8 cellular contexts compared by ENCODE assay signal in genomic region chr1:206001476-206001888, GRCh38. TPM values are rescaled to one million over a fixed set of nuclear protein-coding genes. Genes with fewer than 3 reads are reported as not detected.
A peak's percentile ranks its signal among the peaks of the same experiment; 100 is the strongest.
DNase-seq lines count a peak whose midpoint lies in the region; ATAC-seq and TF ChIP-seq lines count a peak whose summit lies in the region.

No MANE protein-coding gene starts in this region.

- no peaks in the 10 kb centered on the region for H3K36me3 ChIP-seq in liver (ENCODE audit: control insufficient read depth in 4 of 4, insufficient read depth in 3 of 4, low read depth in 1 of 4, low read length in 3 of 4)

- peak; percentile 95 for DNase-seq in CD1c-positive myeloid dendritic cell (ENCODE audit: extremely low spot score)
- DNase-seq in NOMO-1 treated with DMSO at 0.1 percent for 48 hours (lab: John Stamatoyannopoulos, UW; ENCODE audit: unreplicated experiment) = peak; percentile 83
- DNase-seq in MCF 10A (ENCODE audit: unreplicated experiment) = peak; percentile 99
- DNase-seq in retina = no peak

- peak overlapping the region; percentile 69 for H3K4me3 Mint-ChIP-seq in MCF 10A (ENCODE audit: unreplicated experiment)

- H3K9me3 ChIP-seq in liver (ENCODE audit: control insufficient read depth in 4 of 4, low read length in 3 of 4) = no peaks in the 10 kb centered on the region

- no peak for ATAC-seq in GM18502 (IDR thresholded peaks at IDR 0.05; ENCODE audit: poor library complexity, unreplicated experiment)
- ATAC-seq in HG02759 (IDR thresholded peaks at IDR 0.05; ENCODE audit: unreplicated experiment) = no peak

- POLR2A ChIA-PET in MCF 10A (lab: Yijun Ruan, JAX) = interaction anchor here (0.7 to 5.0 kb wide), 18 partner anchors 10 to 683 kb away, joined by 3 to 89 read pairs (median 5); no protein-coding TSS in a partner anchor

- CTCF ChIA-PET in MCF 10A (lab: Yijun Ruan, JAX) = interaction anchor here (0.6 to 8.4 kb wide), 12 partner anchors 17 to 220 kb away, joined by 3 to 65 read pairs (median 6); no protein-coding TSS in a partner anchor

- peak in 1 of 2 donors; percentile 54 for TF ChIP-seq RAD21 in liver (IDR thresholded peaks at IDR 0.05)

- intact Hi-C loops in MCF 10A (cut with micrococcal nuclease) = no loop called here

- peaks cover 6% of the 10 kb centered on the region for H3K9me3 Mint-ChIP-seq in MCF 10A (ENCODE audit: unreplicated experiment)

- no peak overlapping the region for H3K27ac ChIP-seq in liver (ENCODE audit: low read depth in 1 of 2, low read length in 2 of 2)
- peak overlapping the region; percentile 60 for H3K27ac ChIP-seq in temporal lobe (ENCODE audit: low read depth, low read length)

- no peak for TF ChIP-seq CTCF in MCF 10A (IDR thresholded peaks at IDR 0.05; ENCODE audit: unreplicated experiment)
- TF ChIP-seq CTCF in liver (IDR thresholded peaks at IDR 0.05; ENCODE audit: low read depth, low read length, missing input control) = peak; percentile 20

- peak overlapping the region; percentile 75 for H3K27ac Mint-ChIP-seq in MCF 10A (ENCODE audit: low read depth, unreplicated experiment)

- no peak overlapping the region for H3K9ac ChIP-seq in liver (ENCODE audit: low read depth in 1 of 2, low read length in 2 of 2)

- peaks cover 37% of the 10 kb centered on the region for H3K4me1 Mint-ChIP-seq in MCF 10A (ENCODE audit: insufficient read depth, unreplicated experiment)

- peaks cover 1 to 13% (median 8%) of the 10 kb centered on the region in 4 donors for H3K4me1 ChIP-seq in liver (ENCODE audit: control insufficient read depth in 4 of 4, insufficient read depth in 4 of 4, low read length in 3 of 4)

- H3K4me3 ChIP-seq in liver (ENCODE audit: low read depth in 1 of 3, low read length in 3 of 3) = no peak overlapping the region

- BruUV-seq in MCF 10A (replicated peaks; lab: Mats Ljungman, UMichigan) = no TSS peak

- no peaks in the 10 kb centered on the region for H3K27me3 Mint-ChIP-seq in MCF 10A (ENCODE audit: insufficient read depth, unreplicated experiment)

- H3K27me3 ChIP-seq in liver (ENCODE audit: control insufficient read depth in 4 of 4, insufficient read depth in 4 of 4, low read length in 3 of 4) = no peaks in the 10 kb centered on the region

- H3K36me3 Mint-ChIP-seq in MCF 10A (ENCODE audit: insufficient read depth, unreplicated experiment) = no peaks in the 10 kb centered on the region

- WGBS in liver = 46% methylated on average over 3 of the region's 3 CpGs

TF ChIP-seq in liver, 16 proteins besides CTCF, POLR2A, EP300 and RAD21:
- TF ChIP-seq ATF3 (IDR thresholded peaks at IDR 0.05) (no peak), JUND (IDR thresholded peaks at IDR 0.05) (no peak), REST (IDR thresholded peaks at IDR 0.05) (no peak)

RNA-seq across cellular contexts. Expression of gene RAB7B, which starts 1.7 kb away (rescaled TPM):
- 1.6 and 3.6 TPM in 2 replicates for total RNA-seq in MCF 10A (2022)
- total RNA-seq in liver = under 1 TPM in 1 of 2 donors, not detected in 1; 0.89 TPM
- under 1 TPM; 0.08 to 0.20 TPM for polyA plus RNA-seq in liver
- total RNA-seq in temporal lobe = 0.49 TPM

RNA-seq across cellular contexts. Expression of gene CTSE, which starts 22.2 kb away (rescaled TPM):
- total RNA-seq in MCF 10A (2022) = 0.79 and 0.81 TPM in 2 replicates
- 10 to 100 TPM in 1 of 2 donors, under 1 TPM in 1; under 0.01 to 32.8 TPM for total RNA-seq in liver
- under 1 TPM; 0.03 to 0.08 TPM for polyA plus RNA-seq in liver
- 0.25 TPM for total RNA-seq in temporal lobe

RNA-seq across cellular contexts. Expression of gene RHEX, which starts 51.5 kb away (rescaled TPM):
- total RNA-seq in MCF 10A (2022) = not detected in 2 replicates
- 1 to 10 TPM in 1 of 2 donors, under 1 TPM in 1; 0.67 to 2.8 TPM for total RNA-seq in liver
- under 1 TPM; 0.15 to 0.26 TPM for polyA plus RNA-seq in liver
- total RNA-seq in temporal lobe = not detected

RNA-seq across cellular contexts. Expression of gene SLC26A9, which starts 58.2 kb away (rescaled TPM):
- total RNA-seq in MCF 10A (2022) = not detected in 2 replicates
- not detected for total RNA-seq in liver
- polyA plus RNA-seq in liver = not detected
- total RNA-seq in temporal lobe = not detected
